12 cellular contexts compared by ENCODE assay signal in genomic region chr1:35560256-35561225, GRCh38. TPM values are rescaled to one million over a fixed set of nuclear protein-coding genes. Genes with fewer than 3 reads are reported as not detected.
DNase-seq lines count a peak whose midpoint lies in the region; ATAC-seq and TF ChIP-seq lines count a peak whose summit lies in the region.
"Had no signal": no experiment of that assay in that cellular context is flagged by ENCODE, and none has a peak within 500 bp of the region (broad histone marks: within the 10 kb centered on the region; RNA-seq: fewer than 3 reads in every experiment).

No MANE protein-coding gene starts in this region.

- no peak overlapping the region for H3K18ac ChIP-seq in IMR-90 (ENCODE audit: low read depth, low read length)

- no peak overlapping the region for H3K23ac ChIP-seq in IMR-90 (ENCODE audit: low read depth, low read length)

- H3K27me3 ChIP-seq in IMR-90 (ENCODE audit: control insufficient read depth, insufficient read depth, low read length) (no peaks in the 10 kb centered on the region), gastrocnemius medialis (no peaks in the 10 kb centered on the region)

- peaks cover under 1% of the 10 kb centered on the region for H3K9me1 ChIP-seq in IMR-90 (ENCODE audit: insufficient read depth, low read length)

- no peak overlapping the region for H2BK5ac ChIP-seq in IMR-90 (ENCODE audit: low read depth, low read length, poor library complexity, severe bottlenecking)

- H3K27ac ChIP-seq in IMR-90 (ENCODE audit: insufficient read depth, low read length) (no peak overlapping the region), angular gyrus (ENCODE audit: low read depth, low read length) (peak overlapping the region; percentile 98), gastrocnemius medialis (peak overlapping the region in 1 of 4 donors; percentile 29)

- no peak overlapping the region for H3K56ac ChIP-seq in IMR-90 (ENCODE audit: extremely low read depth, insufficient read depth, low read length)

- intact Hi-C loops in IMR-90 (cut with micrococcal nuclease) (no loop called here), gastrocnemius medialis (cut with DNase I; ENCODE audit: low total_unique reads) (no loop called here)

- H4K20me1 ChIP-seq in IMR-90 (ENCODE audit: insufficient read depth, low read length) = peaks cover 48% of the 10 kb centered on the region

- no peak overlapping the region for H2AK5ac ChIP-seq in IMR-90 (ENCODE audit: low read depth, low read length)

- H3K9ac ChIP-seq in IMR-90 (ENCODE audit: low read depth, low read length) = no peak overlapping the region

- TF ChIP-seq CTCF in IMR-90 (conservative IDR thresholded peaks at IDR 0.05; ENCODE audit: low read depth, low read length) (no peak), gastrocnemius medialis (IDR thresholded peaks at IDR 0.05 in 4 of 5, conservative IDR thresholded peaks at IDR 0.05 in 1 of 5) (no peak)

- no peak overlapping the region for H4K91ac ChIP-seq in IMR-90 (ENCODE audit: insufficient read depth, low read depth, low read length)

- in situ Hi-C loops in IMR-90 (cut with MboI; ENCODE audit: low sequenced_read_pairs) = loop anchor here (5.0 to 10.0 kb wide), 2 partner anchors 108 to 366 kb away; partner anchors contain the start of gene SFPQ
- in situ Hi-C loops in gastrocnemius medialis (cut with MboI; ENCODE audit: low sequenced_read_pairs in 4 of 4) = loop anchor here (5.0 to 10.0 kb wide), 3 partner anchors 108 to 164 kb away; no protein-coding TSS in a partner anchor

- TF ChIP-seq POLR2A in IMR-90 (IDR thresholded peaks at IDR 0.05; ENCODE audit: low read depth, low read length) = no peak
- no peak for TF ChIP-seq POLR2A in gastrocnemius medialis (IDR thresholded peaks at IDR 0.05)

- peaks cover 12 to 51% of the 10 kb centered on the region in 2 experiments for H3K79me1 ChIP-seq in IMR-90 (ENCODE audit: low read depth in 1 of 2, low read length in 2 of 2)

- ATAC-seq in IMR-90 (ENCODE audit: low read depth) (no peak), gastrocnemius medialis (no peak), GM21526 (IDR thresholded peaks at IDR 0.05; ENCODE audit: low FRiP score, unreplicated experiment) (no peak)

- H3K4me1 ChIP-seq in IMR-90 (ENCODE audit: control insufficient read depth, insufficient read depth, low read length) = peaks cover 7% of the 10 kb centered on the region
- peaks cover 21 to 41% of the 10 kb centered on the region in 2 donors for H3K4me1 ChIP-seq in gastrocnemius medialis

- H2BK15ac ChIP-seq in IMR-90 (ENCODE audit: low read depth, low read length) = no peak overlapping the region

- no peak overlapping the region for H3K14ac ChIP-seq in IMR-90 (replicated peaks; ENCODE audit: low read depth, low read length)

- POLR2A ChIA-PET in IMR-90 (lab: Charles Lee; ENCODE audit: unreplicated experiment) = no interaction called here

- CTCF ChIA-PET in IMR-90 (lab: Yijun Ruan, JAX) = interaction anchor here (1.3 kb wide), 1 partner anchor 110 kb away, joined by 4 read pairs; no protein-coding TSS in a partner anchor

- WGBS in IMR-90 (ENCODE audit: extremely low coverage in 2 of 2, insufficient read length in 1 of 2), 2 experiments = 62% methylated on average over 25 of the region's 44 CpGs; no CpG with 5 or more reads in 1 of the 2 experiments

- no peak overlapping the region for H3K4me2 ChIP-seq in IMR-90 (ENCODE audit: low read depth, low read length)

- dilution Hi-C loops in IMR-90 (cut with HindIII; ENCODE audit: low sequenced_read_pairs, unreplicated experiment) = no loop called here

- H3K9me3 ChIP-seq in IMR-90 (ENCODE audit: control insufficient read depth, insufficient read depth, low read length) = no peaks in the 10 kb centered on the region
- no peaks in the 10 kb centered on the region for H3K9me3 ChIP-seq in gastrocnemius medialis

- H2AFZ ChIP-seq in IMR-90 (replicated peaks; ENCODE audit: low read length, poor library complexity) = no peak overlapping the region

- no peak overlapping the region for H4K8ac ChIP-seq in IMR-90 (ENCODE audit: low read depth in 2 of 2, low read length in 2 of 2)

- H3K4ac ChIP-seq in IMR-90 (ENCODE audit: low read depth, low read length) = no peak overlapping the region

- no peak overlapping the region for H2BK20ac ChIP-seq in IMR-90 (ENCODE audit: low read depth, low read length)

- no peak for TF ChIP-seq RAD21 in IMR-90 (IDR thresholded peaks at IDR 0.05; ENCODE audit: low read length)

- no peak overlapping the region for H2BK120ac ChIP-seq in IMR-90 (ENCODE audit: low read depth, low read length)

- H3K36me3 ChIP-seq in IMR-90 (ENCODE audit: control insufficient read depth, insufficient read depth, low read length) (peaks cover 34% of the 10 kb centered on the region), gastrocnemius medialis (peaks cover 0 to 9% of the 10 kb centered on the region in 2 donors)

- H3K4me3 ChIP-seq in IMR-90 (ENCODE audit: insufficient read depth, low read depth, low read length) (no peak overlapping the region), gastrocnemius medialis (peak overlapping the region in 3 of 4 donors; percentile 11 to 27 (median 13))

- H4K5ac ChIP-seq in IMR-90 (ENCODE audit: low read depth, low read length) = no peak overlapping the region

- DNase-seq in IMR-90 = no peak
- peak; percentile 76 to 80 for DNase-seq in hippocampal formation (lab: John Stamatoyannopoulos, UW)
- peak; percentile 45 to 73 for DNase-seq in gastrocnemius medialis
- DNase-seq in stimulated activated CD4-positive, alpha-beta T cell treated with anti-CD3 and anti-CD28 coated beads, Interleukin-12 subunit alpha, Interleukin-12 subunit beta, amount 100 ng/mL, for 4 hours = no peak
- DNase-seq in SKM-1 treated with dmso at 0.1 percent for 144 hours (lab: John Stamatoyannopoulos, UW; ENCODE audit: unreplicated experiment) = no peak
- DNase-seq in DMS79 treated with DMSO at 0.1 percent for 48 hours (lab: John Stamatoyannopoulos, UW) = no peak
- DNase-seq: activated naive CD4-positive, alpha-beta T cell treated with Interleukin-2 at 50 U/mL for 16 hours; EL; NCI-H774 had no signal

- H2AK9ac ChIP-seq in IMR-90 (replicated peaks; ENCODE audit: low read depth, low read length, poor library complexity) = peak overlapping the region; percentile 33

- no TSS peak for BruUV-seq in IMR-90 (replicated peaks; lab: Mats Ljungman, UMichigan)

TF ChIP-seq in IMR-90, 13 proteins besides CTCF, POLR2A, EP300 and RAD21:
- no peak for TF ChIP-seq MAFK (IDR thresholded peaks at IDR 0.05; ENCODE audit: low read depth, low read length)
- no peak for TF ChIP-seq CHD1 (IDR thresholded peaks at IDR 0.05; ENCODE audit: low read depth, low read length)
- TF ChIP-seq MAZ (IDR thresholded peaks at IDR 0.05; ENCODE audit: borderline replicate concordance, low read depth, low read length) = no peak
- TF ChIP-seq RFX5 (IDR thresholded peaks at IDR 0.05; ENCODE audit: low read depth, low read length) = no peak
- no peak for TF ChIP-seq RCOR1 (IDR thresholded peaks at IDR 0.05; ENCODE audit: insufficient replicate concordance, low read length)
- no peak for TF ChIP-seq USF2 (IDR thresholded peaks at IDR 0.05; ENCODE audit: low read depth, low read length)
- no peak for TF ChIP-seq CEBPB (IDR thresholded peaks at IDR 0.05; ENCODE audit: low read depth, low read length)
- TF ChIP-seq SMC3 (IDR thresholded peaks at IDR 0.05; ENCODE audit: low read depth, low read length) = no peak
- no peak for TF ChIP-seq FOS (IDR thresholded peaks at IDR 0.05; ENCODE audit: low read depth, low read length)
- TF ChIP-seq MXI1 (IDR thresholded peaks at IDR 0.05; ENCODE audit: borderline replicate concordance, low read depth, low read length) = no peak
- no peak for TF ChIP-seq ELK1 (IDR thresholded peaks at IDR 0.05; ENCODE audit: borderline replicate concordance, low read depth, low read length)
- TF ChIP-seq NFE2L2 (IDR thresholded peaks at IDR 0.05; ENCODE audit: low read depth, low read length) = no peak

RNA-seq across cellular contexts. Expression of gene NCDN, which starts 2.9 kb away (rescaled TPM):
- 9.7 and 10.0 TPM in 2 replicates for total RNA-seq in IMR-90 (2012; rRNA removed)
- 38.8 and 39.0 TPM in 2 replicates for polyA plus RNA-seq in IMR-90 (2012; rRNA removed)
- polyA plus RNA-seq in IMR-90 (2012; cell fraction: cytosol; rRNA removed) = 27.5 and 45.0 TPM in 2 replicates
- polyA plus RNA-seq in IMR-90 (2012; cell fraction: nucleus; rRNA removed; ENCODE audit: low replicate concordance) = 25.5 and 57.7 TPM in 2 replicates
- 10 to 100 TPM in 3 of 4 donors, 1 to 10 TPM in 1; 8.7 to 16.8 (median 14.0) TPM for total RNA-seq in gastrocnemius medialis

RNA-seq across cellular contexts. Expression of gene KIAA0319L, which starts 3.3 kb away (rescaled TPM):
- 38.0 and 49.8 TPM in 2 replicates for total RNA-seq in IMR-90 (2012; rRNA removed)
- polyA plus RNA-seq in IMR-90 (2012; rRNA removed) = 33.9 and 38.0 TPM in 2 replicates
- polyA plus RNA-seq in IMR-90 (2012; cell fraction: cytosol; rRNA removed) = 19.3 and 25.5 TPM in 2 replicates
- polyA plus RNA-seq in IMR-90 (2012; cell fraction: nucleus; rRNA removed; ENCODE audit: low replicate concordance) = 41.2 and 65.5 TPM in 2 replicates
- total RNA-seq in gastrocnemius medialis = 10 to 100 TPM; 44.4 to 85.0 (median 69.2) TPM

RNA-seq across cellular contexts. Expression of gene TFAP2E, which starts 12.6 kb away (rescaled TPM):
- under 0.01 TPM in 2 replicates for total RNA-seq in IMR-90 (2012; rRNA removed)
- 0.09 and 0.19 TPM in 2 replicates for polyA plus RNA-seq in IMR-90 (2012; rRNA removed)
- polyA plus RNA-seq in IMR-90 (2012; cell fraction: cytosol; rRNA removed) = 0.15 TPM in 1 of 2 replicates, not detected in the other
- polyA plus RNA-seq in IMR-90 (2012; cell fraction: nucleus; rRNA removed; ENCODE audit: low replicate concordance) = 1.3 and 2.0 TPM in 2 replicates
- total RNA-seq in gastrocnemius medialis = not detected
- total RNA-seq: HT1080 had no signal

Comparison
In these comparisons a context has a peak if more than half of its experiments do, and no peak if none do; other contexts are left out.
1. DNase-seq: peak in hippocampal formation (2 of 2) and gastrocnemius medialis (2 of 2); none in IMR-90 (single experiment), stimulated activated CD4-positive, alpha-beta T cell treated with anti-CD3 and anti-CD28 coated beads, Interleukin-12 subunit alpha, Interleukin-12 subunit beta, amount 100 ng/mL, for 4 hours (single experiment), SKM-1 treated with dmso at 0.1 percent for 144 hours (single experiment) and DMS79 treated with DMSO at 0.1 percent for 48 hours (single experiment).